Comparison of ENCODE assay signal across 10 cellular contexts in genomic region chr1:154568165-154568815, GRCh38. TPM values are rescaled to one million over a fixed set of nuclear protein-coding genes. Genes with fewer than 3 reads are reported as not detected.
DNase-seq lines count a peak whose midpoint lies in the region; ATAC-seq and TF ChIP-seq lines count a peak whose summit lies in the region.
"Had no signal": no experiment of that assay in that cellular context is flagged by ENCODE, and none has a peak within 500 bp of the region (broad histone marks: within the 10 kb centered on the region; RNA-seq: fewer than 3 reads in every experiment).

No MANE protein-coding gene starts in this region.

- H3K14ac ChIP-seq in neuronal stem cell (ENCODE audit: low read length) = peak overlapping the region; percentile 49

- H3K9ac ChIP-seq in MM.1S (ENCODE audit: low read length) = no peak overlapping the region
- H3K9ac ChIP-seq in endodermal cell (ENCODE audit: extremely low read depth, low read length, poor library complexity, severe bottlenecking) = no peak overlapping the region
- peak overlapping the region; percentile 16 for H3K9ac ChIP-seq in neuronal stem cell (ENCODE audit: low read depth, low read length, poor library complexity)

- no peaks in the 10 kb centered on the region for H4K20me1 ChIP-seq in MM.1S (ENCODE audit: insufficient read depth, low read length)

- H3K4me2 ChIP-seq in MM.1S (ENCODE audit: low read depth, low read length) (peak overlapping the region; percentile 68; the same call in 1 of the 2 replicates), neuronal stem cell (ENCODE audit: insufficient read depth, low read length, poor library complexity, severe bottlenecking) (peak overlapping the region; percentile 85)

- no peak overlapping the region for H2BK120ac ChIP-seq in neuronal stem cell (ENCODE audit: low read depth, low read length)

- no peak overlapping the region for H2BK5ac ChIP-seq in neuronal stem cell (ENCODE audit: low read length)

- no peaks in the 10 kb centered on the region for H3K79me1 ChIP-seq in neuronal stem cell (ENCODE audit: low read depth, low read length)

- H3K27me3 Mint-ChIP-seq in Caco-2 (ENCODE audit: insufficient read depth, unreplicated experiment) (peaks cover 21% of the 10 kb centered on the region), endodermal cell (ENCODE audit: insufficient read depth) (peaks cover 38% of the 10 kb centered on the region)

- intact Hi-C loops in Caco-2 (cut with micrococcal nuclease; ENCODE audit: unreplicated experiment) = no loop called here

- WGBS in endodermal cell (ENCODE audit: insufficient coverage in 1 of 2, insufficient read length in 1 of 2), 2 experiments = 34 to 60% methylated on average over 6 to 17 of the region's 17 CpGs
- WGBS in neuronal stem cell (ENCODE audit: extremely low coverage in 2 of 2, insufficient read length in 2 of 2, insufficient replicate concordance in 1 of 2), 2 donors = no CpG with 5 or more reads among the region's 17 CpGs

- no peak overlapping the region for H2AFZ ChIP-seq in MM.1S (ENCODE audit: low read length)
- peak overlapping the region; percentile 91 for H2AFZ ChIP-seq in neuronal stem cell (ENCODE audit: low read length)

- H3K4ac ChIP-seq in neuronal stem cell (ENCODE audit: low read length) = no peak overlapping the region

- H3K9me3 ChIP-seq in Caco-2 (no peaks in the 10 kb centered on the region), MM.1S (replicated peaks; ENCODE audit: insufficient read depth, low read length) (no peaks in the 10 kb centered on the region), endodermal cell (ENCODE audit: control insufficient read depth, low read length) (no peaks in the 10 kb centered on the region), neuronal stem cell (replicated peaks in 1 of 2; ENCODE audit: control insufficient read depth in 2 of 2, insufficient read depth in 1 of 2, low read depth in 1 of 2, low read length in 2 of 2) (no peaks in the 10 kb centered on the region)
- H3K9me3 ChIP-seq: pancreas had no signal

- H3K4me3 ChIP-seq in Caco-2 (ENCODE audit: low read depth, low read length) (peak overlapping the region; percentile 23; the same call in 1 of the 2 replicates), MM.1S (ENCODE audit: low read length) (no peak overlapping the region), endodermal cell (ENCODE audit: low read length) (peak overlapping the region; percentile 53), neuronal stem cell (ENCODE audit: low read length in 2 of 2) (peak overlapping the region; percentile 70 to 76)

- no peak overlapping the region for H2AK5ac ChIP-seq in neuronal stem cell (ENCODE audit: low read depth, low read length)

- no peak overlapping the region for H2BK15ac ChIP-seq in neuronal stem cell (ENCODE audit: low read length)

- POLR2A ChIA-PET in Caco-2 (lab: Charles Lee) = no interaction called here

- H3K27ac Mint-ChIP-seq in Caco-2 (ENCODE audit: unreplicated experiment) (no peak overlapping the region), endodermal cell (no peak overlapping the region)

- H3K4me1 ChIP-seq in Caco-2 = peaks cover 4% of the 10 kb centered on the region
- no peaks in the 10 kb centered on the region for H3K4me1 ChIP-seq in MM.1S (ENCODE audit: low read length)
- H3K4me1 ChIP-seq in endodermal cell (ENCODE audit: control insufficient read depth, insufficient read depth, low read length) = no peaks in the 10 kb centered on the region
- peaks cover 9 to 11% of the 10 kb centered on the region in 2 donors for H3K4me1 ChIP-seq in neuronal stem cell (ENCODE audit: control insufficient read depth in 2 of 2, insufficient read depth in 1 of 2, low read depth in 1 of 2, low read length in 2 of 2)

- DNase-seq in Caco-2 (no peak), MM.1S (no peak), endodermal cell (no peak), neuronal stem cell (ENCODE audit: low spot score) (no peak)

- H3K23ac ChIP-seq in neuronal stem cell (ENCODE audit: low read depth, low read length, poor library complexity) = peak overlapping the region; percentile 16

- no peak overlapping the region for H4K8ac ChIP-seq in neuronal stem cell (ENCODE audit: low read depth, low read length)

- TF ChIP-seq CTCF in Caco-2 (IDR thresholded peaks at IDR 0.05; ENCODE audit: insufficient read depth in 1 of 2, low read depth in 1 of 2, low read length in 1 of 2, severe bottlenecking in 1 of 2, unreplicated experiment in 1 of 2) = no peak
- TF ChIP-seq CTCF in MM.1S (IDR thresholded peaks at IDR 0.05; ENCODE audit: low read length) = no peak
- no peak for TF ChIP-seq CTCF in endodermal cell (conservative IDR thresholded peaks at IDR 0.05)

- H3K27ac ChIP-seq in MM.1S (ENCODE audit: low read length) (no peak overlapping the region), endodermal cell (ENCODE audit: low read depth, low read length) (no peak overlapping the region), neuronal stem cell (replicated peaks; ENCODE audit: low read length) (no peak overlapping the region)
- H3K27ac ChIP-seq: pancreas had no signal

- peaks cover 4% of the 10 kb centered on the region for H3K36me3 Mint-ChIP-seq in Caco-2 (ENCODE audit: insufficient read depth, unreplicated experiment)
- H3K36me3 Mint-ChIP-seq in endodermal cell (ENCODE audit: low read depth) = no peaks in the 10 kb centered on the region

- H3K4me3 Mint-ChIP-seq in Caco-2 (ENCODE audit: unreplicated experiment) = peak overlapping the region; percentile 46
- peak overlapping the region; percentile 70 for H3K4me3 Mint-ChIP-seq in endodermal cell

- no peaks in the 10 kb centered on the region for H3K36me3 ChIP-seq in Caco-2 (ENCODE audit: control insufficient read depth, insufficient read depth, low read length)
- no peaks in the 10 kb centered on the region for H3K36me3 ChIP-seq in MM.1S (replicated peaks; ENCODE audit: insufficient read depth, low read length)
- H3K36me3 ChIP-seq in endodermal cell (ENCODE audit: control insufficient read depth, insufficient read depth, low read length) = no peaks in the 10 kb centered on the region
- peaks cover 3 to 35% of the 10 kb centered on the region in 2 donors for H3K36me3 ChIP-seq in neuronal stem cell (replicated peaks in 1 of 2; ENCODE audit: control insufficient read depth in 2 of 2, insufficient read depth in 2 of 2, low read length in 2 of 2)
- H3K36me3 ChIP-seq: pancreas had no signal

- H4K91ac ChIP-seq in neuronal stem cell (ENCODE audit: low read depth, low read length, poor library complexity) = no peak overlapping the region

- H3F3A ChIP-seq in MM.1S (ENCODE audit: insufficient read depth, low read length) = no peaks in the 10 kb centered on the region

- CTCF ChIA-PET in Caco-2 (lab: Charles Lee) = interaction anchor here (0.6 to 1.4 kb wide), 4 partner anchors 9 to 88 kb away, joined by 3 to 17 read pairs (median 5); no protein-coding TSS in a partner anchor

- no TSS peak for BruUV-seq in Caco-2 (replicated peaks; lab: Mats Ljungman, UMichigan)

- H3K79me2 ChIP-seq in MM.1S (ENCODE audit: low read length) = no peaks in the 10 kb centered on the region

- no peaks in the 10 kb centered on the region for H3K9me2 ChIP-seq in MM.1S (replicated peaks; ENCODE audit: insufficient read depth, low read length)

- H3K27me3 ChIP-seq in Caco-2 (replicated peaks; ENCODE audit: control insufficient read depth, insufficient read depth, low read length) (0 out of 2 replicates have a peak, but pooled peaks cover 1% of the 10 kb centered on the region), MM.1S (replicated peaks; ENCODE audit: insufficient read depth, low read length) (peaks cover 54% of the 10 kb centered on the region), endodermal cell (ENCODE audit: control insufficient read depth, insufficient read depth, low read length, poor library complexity, severe bottlenecking) (peaks cover 47% of the 10 kb centered on the region), neuronal stem cell (ENCODE audit: control insufficient read depth in 3 of 3, insufficient read depth in 3 of 3, low read depth in 1 of 3, low read length in 3 of 3) (peaks cover 0 to 12% (median 0%) of the 10 kb centered on the region in 3 experiments)
- H3K27me3 ChIP-seq: pancreas had no signal

- no peak for ATAC-seq in HG03354 (IDR thresholded peaks at IDR 0.05; ENCODE audit: poor library complexity, severe bottlenecking, unreplicated experiment)
- ATAC-seq in HG02973 (IDR thresholded peaks at IDR 0.05; ENCODE audit: unreplicated experiment) = no peak
- ATAC-seq in HG03521 (IDR thresholded peaks at IDR 0.05; ENCODE audit: unreplicated experiment) = no peak
- ATAC-seq in HG03025 (IDR thresholded peaks at IDR 0.05; ENCODE audit: low FRiP score, unreplicated experiment) = no peak

- H3K18ac ChIP-seq in neuronal stem cell (ENCODE audit: low read length) = peak overlapping the region; percentile 15

- H3K9me3 Mint-ChIP-seq in Caco-2 (ENCODE audit: unreplicated experiment) = no peaks in the 10 kb centered on the region
- no peaks in the 10 kb centered on the region for H3K9me3 Mint-ChIP-seq in endodermal cell
- H3K9me3 Mint-ChIP-seq: IgD-negative memory B cell had no signal

- no peak overlapping the region for H2BK12ac ChIP-seq in neuronal stem cell (ENCODE audit: low read length)

- H3K4me1 Mint-ChIP-seq in Caco-2 (ENCODE audit: low read depth, unreplicated experiment) (peaks cover 7% of the 10 kb centered on the region), endodermal cell (peaks cover 11% of the 10 kb centered on the region)

RNA-seq across cellular contexts. Expression of gene CHRNB2, which starts 0.7 kb away (rescaled TPM):
- 0.09 TPM in 1 of 2 replicates, not detected in the other for total RNA-seq in Caco-2 (2022)
- total RNA-seq in endodermal cell = under 1 TPM; 0.18 to 0.55 TPM
- polyA plus RNA-seq in endodermal cell (2013, experiment 1 of 2) = 3.6 TPM
- 3.1 TPM for polyA plus RNA-seq in endodermal cell (2013, experiment 2 of 2)
- 0.66 TPM for polyA plus RNA-seq in neuronal stem cell (2013, experiment 1 of 2)
- 0.51 TPM for polyA plus RNA-seq in neuronal stem cell (2013, experiment 2 of 2)

RNA-seq across cellular contexts. Expression of gene UBE2Q1, which starts 9.8 kb away (rescaled TPM):
- 92.2 and 93.2 TPM in 2 replicates for total RNA-seq in Caco-2 (2022)
- 10 to 100 TPM; 83.0 to 94.7 TPM for total RNA-seq in endodermal cell
- polyA plus RNA-seq in endodermal cell (2013, experiment 1 of 2) = 80.8 TPM
- polyA plus RNA-seq in endodermal cell (2013, experiment 2 of 2) = 55.1 TPM
- 50.6 TPM for polyA plus RNA-seq in neuronal stem cell (2013, experiment 1 of 2)
- polyA plus RNA-seq in neuronal stem cell (2013, experiment 2 of 2) = 49.4 TPM

RNA-seq across cellular contexts. Expression of gene ADAR, which starts 39.7 kb away (rescaled TPM):
- total RNA-seq in Caco-2 (2022) = 178 and 190 TPM in 2 replicates
- 100 to 1,000 TPM; 148 to 166 TPM for total RNA-seq in endodermal cell
- polyA plus RNA-seq in endodermal cell (2013, experiment 1 of 2) = 90.5 TPM
- 91.7 TPM for polyA plus RNA-seq in endodermal cell (2013, experiment 2 of 2)
- 63.7 TPM for polyA plus RNA-seq in neuronal stem cell (2013, experiment 1 of 2)
- 66.8 TPM for polyA plus RNA-seq in neuronal stem cell (2013, experiment 2 of 2)
